8 cellular contexts compared by ENCODE assay signal in genomic region chr21:29376556-29376955, GRCh38.
DNase-seq lines count a peak whose midpoint lies in the region; ATAC-seq and TF ChIP-seq lines count a peak whose summit lies in the region.

No MANE protein-coding gene starts in this region.

- peaks cover 26% of the 10 kb centered on the region for H3K4me1 Mint-ChIP-seq in chondrocyte (ENCODE audit: low read depth)

- peaks cover 9% of the 10 kb centered on the region for H3K36me3 Mint-ChIP-seq in chondrocyte (ENCODE audit: low read depth)

- DNase-seq in DMS53 (lab: John Stamatoyannopoulos, UW) (peak; percentile 57), HT1080 (ENCODE audit: low read depth) (peak; percentile 48), chondrocyte (ENCODE audit: low spot score) (no peak), mucosa of descending colon (peak in 2 of 3 donors; percentile 47 to 74), aorta (peak; percentile 76 to 78), middle frontal gyrus (ENCODE audit: extremely low spot score, low spot score) (no peak)

- no peaks in the 10 kb centered on the region for H3K9me3 ChIP-seq in mucosa of descending colon
- H3K9me3 ChIP-seq in aorta (ENCODE audit: control insufficient read depth, low read length): peaks cover 2% of the 10 kb centered on the region

- intact Hi-C loops in mucosa of descending colon (cut with DNase I, micrococcal nuclease): loop anchor here in 1 of 2 donors (10.0 kb wide), 2 partner anchors 212 to 282 kb away; no protein-coding TSS in a partner anchor
- intact Hi-C loops in aorta (cut with DNase I): no loop called here

- H3K27me3 Mint-ChIP-seq in chondrocyte (ENCODE audit: low read depth): no peaks in the 10 kb centered on the region

- 57 to 63% methylated on average over 3 of the region's 3 CpGs for WGBS in aorta, 2 donors

- H3K36me3 ChIP-seq in mucosa of descending colon (ENCODE audit: low read depth): no peaks in the 10 kb centered on the region
- H3K36me3 ChIP-seq in aorta (ENCODE audit: control insufficient read depth in 1 of 2, insufficient read depth in 2 of 2, low read length in 1 of 2): peaks cover 0 to 1% of the 10 kb centered on the region in 2 donors

- H3K4me1 ChIP-seq in mucosa of descending colon (ENCODE audit: low read depth) (no peaks in the 10 kb centered on the region), aorta (ENCODE audit: control insufficient read depth in 1 of 2, insufficient read depth in 2 of 2, low read length in 2 of 2) (peaks cover 0 to 1% of the 10 kb centered on the region in 2 donors)

- H3K9me3 Mint-ChIP-seq in chondrocyte (ENCODE audit: low read depth): no peaks in the 10 kb centered on the region

- ATAC-seq in GM19372 (IDR thresholded peaks at IDR 0.05; ENCODE audit: low read depth, unreplicated experiment) (peak; percentile 67), mucosa of descending colon (peak; percentile 79), aorta (ENCODE audit: low FRiP score) (peak; percentile 38)

- H3K27ac ChIP-seq in VCaP (no peak overlapping the region), aorta (ENCODE audit: low read depth in 1 of 2, low read length in 2 of 2) (no peak overlapping the region)

- no peak overlapping the region for H3K27ac Mint-ChIP-seq in chondrocyte (ENCODE audit: unreplicated experiment)

- H3K27me3 ChIP-seq in aorta (ENCODE audit: control insufficient read depth in 1 of 2, insufficient read depth in 2 of 2, low read length in 1 of 2): no peaks in the 10 kb centered on the region

- H3K4me3 ChIP-seq in mucosa of descending colon (no peak overlapping the region), aorta (ENCODE audit: low read length in 2 of 2) (no peak overlapping the region)

- no peak overlapping the region for H3K4me3 Mint-ChIP-seq in chondrocyte (ENCODE audit: unreplicated experiment)

- peak; percentile 54; the same call in 1 of the 2 replicates for TF ChIP-seq CTCF in VCaP (conservative IDR thresholded peaks at IDR 0.05)
- TF ChIP-seq CTCF in chondrocyte (IDR thresholded peaks at IDR 0.05): peak; percentile 65
- no peak for TF ChIP-seq CTCF in mucosa of descending colon (IDR thresholded peaks at IDR 0.05)

Comparison
In these comparisons a context has a peak if more than half of its experiments do, and no peak if none do; other contexts are left out.
1. DNase-seq: peak in DMS53 (single experiment), HT1080 (single experiment), mucosa of descending colon (2 of 3) and aorta (2 of 2); none in chondrocyte (single experiment) and middle frontal gyrus (single experiment).
2. Peak in every context shown above with its lines, with median percentiles within 50 percentile points of each other: ATAC-seq.